ENCODE assay signal across 29 cellular contexts in genomic region chr1:40564913-40565312, GRCh38.
"Had no signal": no experiment of that assay in that cellular context is flagged by ENCODE, and none has a peak within 500 bp of the region (broad histone marks: within the 10 kb centered on the region; RNA-seq: fewer than 3 reads in every experiment).

No MANE protein-coding gene starts in this region.

- H3K27me3 ChIP-seq: pancreas, stomach, testis, thyroid gland, transverse colon, upper lobe of left lung, vagina had no signal

- H3K9me3 ChIP-seq: left ventricle myocardium inferior, pancreas, prostate gland, stomach, testis, thyroid gland, transverse colon, upper lobe of left lung, vagina had no signal

- ATAC-seq: naive thymus-derived CD4-positive, alpha-beta T cell; natural killer cell treated with Interleukin-12 subunit alpha and Interleukin-12 subunit beta and Interleukin-15 and Interleukin-18, amount 100 ng/mL, for 72 hours; pancreas; right cardiac atrium; sciatic nerve; stimulated activated naive B cell treated with anti-CD40 and anti-IgM and Interleukin-4, amounts not matched to agents 10 μg/mL and 1 μg/mL and 100 μg/mL, for 72 hours; stimulated activated naive CD8-positive, alpha-beta T cell treated with anti-CD3 and anti-CD28 coated beads, Interleukin-15, Interleukin-2, amounts not matched to agents 100 U/mL and 50 U/mL, for 24 hours had no signal

- H3K9me3 Mint-ChIP-seq: natural killer cell treated with Interleukin-12 subunit alpha and Interleukin-12 subunit beta and Interleukin-15 and Interleukin-18, amount 100 ng/mL, for 72 hours had no signal

- H3K4me1 ChIP-seq: left ventricle myocardium inferior, pancreas, prostate gland, stomach, testis, thyroid gland, transverse colon, upper lobe of left lung, vagina had no signal

- H3K4me3 ChIP-seq: left ventricle myocardium inferior, lung, pancreas, prostate gland, skin epidermis, stomach, testis, thyroid gland, transverse colon, upper lobe of left lung, vagina had no signal

- H3K36me3 Mint-ChIP-seq: mesothelial cell of epicardium; stimulated activated naive B cell treated with anti-CD40 and anti-IgM and Interleukin-4, amounts not matched to agents 10 μg/mL and 1 μg/mL and 100 μg/mL, for 72 hours had no signal

- FAIRE-seq: islet of Langerhans, kidney, pancreas had no signal

- DNase-seq: hypothalamus; immature natural killer cell; kidney; left ventricle myocardium inferior; mesendoderm; naive thymus-derived CD4-positive, alpha-beta T cell; pancreas; posterior cingulate gyrus; retina; right cardiac atrium; stimulated activated CD4-positive, alpha-beta T cell treated with anti-CD3 and anti-CD28 coated beads, Interleukin-12 subunit alpha, Interleukin-12 subunit beta, amount 100 ng/mL, for 4 hours; stimulated activated CD4-positive, alpha-beta T cell treated with anti-CD3 and anti-CD28 coated beads, Interleukin-15, amount 100 ng/mL, for 24 hours; stimulated activated CD4-positive, alpha-beta T cell treated with anti-CD3 and anti-CD28 coated beads, Interleukin-2, amount 100 ng/mL, for 24 hours; stimulated activated CD4-positive, alpha-beta T cell treated with anti-CD3 and anti-CD28 coated beads, Interleukin-4, amount 100 ng/mL, for 1 hour; stimulated activated naive B cell treated with anti-CD40 and anti-IgM and Interleukin-4, amounts not matched to agents 10 μg/mL and 1 μg/mL and 100 μg/mL, for 72 hours; stimulated activated naive CD8-positive, alpha-beta T cell treated with anti-CD3 and anti-CD28 coated beads, Interleukin-15, Interleukin-2, amounts not matched to agents 100 U/mL and 50 U/mL, for 24 hours; stomach; testis; thyroid gland; transverse colon; upper lobe of left lung had no signal

- H3K4me3 Mint-ChIP-seq: immature natural killer cell; mesothelial cell of epicardium; naive thymus-derived CD4-positive, alpha-beta T cell; natural killer cell treated with Interleukin-12 subunit alpha and Interleukin-12 subunit beta and Interleukin-15 and Interleukin-18, amount 100 ng/mL, for 72 hours; stimulated activated naive B cell treated with anti-CD40 and anti-IgM and Interleukin-4, amounts not matched to agents 10 μg/mL and 1 μg/mL and 100 μg/mL, for 72 hours had no signal

- H3K27ac Mint-ChIP-seq: immature natural killer cell; mesothelial cell of epicardium; naive thymus-derived CD4-positive, alpha-beta T cell; natural killer cell treated with Interleukin-12 subunit alpha and Interleukin-12 subunit beta and Interleukin-15 and Interleukin-18, amount 100 ng/mL, for 72 hours; stimulated activated naive B cell treated with anti-CD40 and anti-IgM and Interleukin-4, amounts not matched to agents 10 μg/mL and 1 μg/mL and 100 μg/mL, for 72 hours had no signal

- H3K36me3 ChIP-seq: left ventricle myocardium inferior, pancreas, prostate gland, stomach, thyroid gland, transverse colon, upper lobe of left lung, vagina had no signal

- H3K27ac ChIP-seq: left ventricle myocardium inferior, pancreas, prostate gland, skin epidermis, stomach, testis, thyroid gland, transverse colon, upper lobe of left lung, vagina had no signal

- H3K4me1 Mint-ChIP-seq: immature natural killer cell; mesothelial cell of epicardium; stimulated activated naive B cell treated with anti-CD40 and anti-IgM and Interleukin-4, amounts not matched to agents 10 μg/mL and 1 μg/mL and 100 μg/mL, for 72 hours had no signal
